ENCODE assay signal across 1 cellular context in the genomic region with DNA sequence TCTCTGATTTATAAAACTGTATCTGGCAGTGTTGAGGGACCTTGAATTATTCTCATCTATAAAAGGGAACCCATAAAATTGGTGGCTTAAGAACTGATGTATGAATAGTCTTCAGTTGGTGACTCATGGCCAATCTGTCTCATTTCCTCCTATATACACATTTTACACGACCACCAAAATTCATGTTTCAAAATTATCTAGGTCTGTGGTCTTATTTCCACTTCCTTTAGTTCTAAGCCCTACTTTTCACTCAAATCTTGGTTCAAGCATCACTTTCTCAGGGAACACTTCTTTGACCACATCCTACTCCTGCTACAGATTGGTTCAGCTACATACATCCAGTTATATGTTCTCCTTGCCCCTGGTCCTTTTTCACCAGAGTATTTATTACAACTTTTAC.
TF ChIP-seq lines count a peak whose summit lies in the region.

No MANE protein-coding gene starts in this region.

TF ChIP-seq in GM23338, 12 proteins besides CTCF, POLR2A, EP300 and RAD21 (continued from another document):
- TF ChIP-seq, protein P1, sequence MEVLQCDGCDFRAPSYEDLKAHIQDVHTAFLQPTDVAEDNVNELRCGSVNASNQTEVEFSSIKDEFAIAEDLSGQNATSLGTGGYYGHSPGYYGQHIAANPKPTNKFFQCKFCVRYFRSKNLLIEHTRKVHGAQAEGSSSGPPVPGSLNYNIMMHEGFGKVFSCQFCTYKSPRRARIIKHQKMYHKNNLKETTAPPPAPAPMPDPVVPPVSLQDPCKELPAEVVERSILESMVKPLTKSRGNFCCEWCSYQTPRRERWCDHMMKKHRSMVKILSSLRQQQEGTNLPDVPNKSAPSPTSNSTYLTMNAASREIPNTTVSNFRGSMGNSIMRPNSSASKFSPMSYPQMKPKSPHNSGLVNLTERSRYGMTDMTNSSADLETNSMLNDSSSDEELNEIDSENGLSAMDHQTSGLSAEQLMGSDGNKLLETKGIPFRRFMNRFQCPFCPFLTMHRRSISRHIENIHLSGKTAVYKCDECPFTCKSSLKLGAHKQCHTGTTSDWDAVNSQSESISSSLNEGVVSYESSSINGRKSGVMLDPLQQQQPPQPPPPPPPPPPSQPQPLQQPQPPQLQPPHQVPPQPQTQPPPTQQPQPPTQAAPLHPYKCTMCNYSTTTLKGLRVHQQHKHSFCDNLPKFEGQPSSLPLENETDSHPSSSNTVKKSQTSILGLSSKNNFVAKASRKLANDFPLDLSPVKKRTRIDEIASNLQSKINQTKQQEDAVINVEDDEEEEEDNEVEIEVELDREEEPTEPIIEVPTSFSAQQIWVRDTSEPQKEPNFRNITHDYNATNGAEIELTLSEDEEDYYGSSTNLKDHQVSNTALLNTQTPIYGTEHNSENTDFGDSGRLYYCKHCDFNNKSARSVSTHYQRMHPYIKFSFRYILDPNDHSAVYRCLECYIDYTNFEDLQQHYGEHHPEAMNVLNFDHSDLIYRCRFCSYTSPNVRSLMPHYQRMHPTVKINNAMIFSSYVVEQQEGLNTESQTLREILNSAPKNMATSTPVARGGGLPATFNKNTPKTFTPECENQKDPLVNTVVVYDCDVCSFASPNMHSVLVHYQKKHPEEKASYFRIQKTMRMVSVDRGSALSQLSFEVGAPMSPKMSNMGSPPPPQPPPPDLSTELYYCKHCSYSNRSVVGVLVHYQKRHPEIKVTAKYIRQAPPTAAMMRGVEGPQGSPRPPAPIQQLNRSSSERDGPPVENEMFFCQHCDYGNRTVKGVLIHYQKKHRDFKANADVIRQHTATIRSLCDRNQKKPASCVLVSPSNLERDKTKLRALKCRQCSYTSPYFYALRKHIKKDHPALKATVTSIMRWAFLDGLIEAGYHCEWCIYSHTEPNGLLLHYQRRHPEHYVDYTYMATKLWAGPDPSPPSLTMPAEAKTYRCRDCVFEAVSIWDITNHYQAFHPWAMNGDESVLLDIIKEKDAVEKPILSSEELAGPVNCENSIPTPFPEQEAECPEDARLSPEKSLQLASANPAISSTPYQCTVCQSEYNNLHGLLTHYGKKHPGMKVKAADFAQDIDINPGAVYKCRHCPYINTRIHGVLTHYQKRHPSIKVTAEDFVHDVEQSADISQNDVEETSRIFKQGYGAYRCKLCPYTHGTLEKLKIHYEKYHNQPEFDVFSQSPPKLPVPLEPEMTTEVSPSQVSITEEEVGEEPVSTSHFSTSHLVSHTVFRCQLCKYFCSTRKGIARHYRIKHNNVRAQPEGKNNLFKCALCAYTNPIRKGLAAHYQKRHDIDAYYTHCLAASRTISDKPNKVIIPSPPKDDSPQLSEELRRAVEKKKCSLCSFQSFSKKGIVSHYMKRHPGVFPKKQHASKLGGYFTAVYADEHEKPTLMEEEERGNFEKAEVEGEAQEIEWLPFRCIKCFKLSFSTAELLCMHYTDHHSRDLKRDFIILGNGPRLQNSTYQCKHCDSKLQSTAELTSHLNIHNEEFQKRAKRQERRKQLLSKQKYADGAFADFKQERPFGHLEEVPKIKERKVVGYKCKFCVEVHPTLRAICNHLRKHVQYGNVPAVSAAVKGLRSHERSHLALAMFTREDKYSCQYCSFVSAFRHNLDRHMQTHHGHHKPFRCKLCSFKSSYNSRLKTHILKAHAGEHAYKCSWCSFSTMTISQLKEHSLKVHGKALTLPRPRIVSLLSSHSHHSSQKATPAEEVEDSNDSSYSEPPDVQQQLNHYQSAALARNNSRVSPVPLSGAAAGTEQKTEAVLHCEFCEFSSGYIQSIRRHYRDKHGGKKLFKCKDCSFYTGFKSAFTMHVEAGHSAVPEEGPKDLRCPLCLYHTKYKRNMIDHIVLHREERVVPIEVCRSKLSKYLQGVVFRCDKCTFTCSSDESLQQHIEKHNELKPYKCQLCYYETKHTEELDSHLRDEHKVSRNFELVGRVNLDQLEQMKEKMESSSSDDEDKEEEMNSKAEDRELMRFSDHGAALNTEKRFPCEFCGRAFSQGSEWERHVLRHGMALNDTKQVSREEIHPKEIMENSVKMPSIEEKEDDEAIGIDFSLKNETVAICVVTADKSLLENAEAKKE (CRISPR knock-in tag; IDR thresholded peaks at IDR 0.05) = no peak
- TF ChIP-seq STAT1 (IDR thresholded peaks at IDR 0.05; ENCODE audit: unreplicated experiment) (no peak), POLR2AphosphoS5 (IDR thresholded peaks at IDR 0.05; ENCODE audit: low read depth) (no peak), CREB1 (CRISPR knock-in tag; IDR thresholded peaks at IDR 0.05; ENCODE audit: low read depth) (no peak), ZNF114 (CRISPR knock-in tag; IDR thresholded peaks at IDR 0.05) (no peak)
- TF ChIP-seq, protein P2, sequence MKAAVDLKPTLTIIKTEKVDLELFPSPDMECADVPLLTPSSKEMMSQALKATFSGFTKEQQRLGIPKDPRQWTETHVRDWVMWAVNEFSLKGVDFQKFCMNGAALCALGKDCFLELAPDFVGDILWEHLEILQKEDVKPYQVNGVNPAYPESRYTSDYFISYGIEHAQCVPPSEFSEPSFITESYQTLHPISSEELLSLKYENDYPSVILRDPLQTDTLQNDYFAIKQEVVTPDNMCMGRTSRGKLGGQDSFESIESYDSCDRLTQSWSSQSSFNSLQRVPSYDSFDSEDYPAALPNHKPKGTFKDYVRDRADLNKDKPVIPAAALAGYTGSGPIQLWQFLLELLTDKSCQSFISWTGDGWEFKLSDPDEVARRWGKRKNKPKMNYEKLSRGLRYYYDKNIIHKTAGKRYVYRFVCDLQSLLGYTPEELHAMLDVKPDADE (IDR thresholded peaks at IDR 0.05) = no peak
TF ChIP-seq in GM23338: peak in this region for 0.
